Comparison of ENCODE assay signal across 1 cellular context in genomic region chr19:14517840-14518505, GRCh38.
A peak's percentile ranks its signal among the peaks of the same experiment; 100 is the strongest.
TF ChIP-seq lines count a peak whose summit lies in the region.

Gene DNAJB1, minus strand, starts transcription at chr19:14518397. Its CDS starts 48 bp downstream, at chr19:14518349.

TF ChIP-seq in HEK293, 187 proteins besides CTCF, POLR2A, EP300 and RAD21 (continued from another document and continues in another):
- no peak for TF ChIP-seq ZNF518A (tag by site-specific recombination; conservative IDR thresholded peaks at IDR 0.05; ENCODE audit: low read depth)
- TF ChIP-seq TRIM28 (IDR thresholded peaks at IDR 0.05; ENCODE audit: borderline replicate concordance, low read length) = no peak
- peak; percentile 84 for TF ChIP-seq ZNF324 (tag by site-specific recombination; IDR thresholded peaks at IDR 0.05)
- no peak for TF ChIP-seq ZNF292 (tag by site-specific recombination; IDR thresholded peaks at IDR 0.05; ENCODE audit: borderline replicate concordance, low read depth)
- TF ChIP-seq ZNF530 (tag by site-specific recombination; IDR thresholded peaks at IDR 0.05; ENCODE audit: low read depth) = no peak
- TF ChIP-seq ZBTB26 (tag by site-specific recombination; optimal IDR thresholded peaks at IDR 0.05) = peak; percentile 79
- TF ChIP-seq ELK4 (IDR thresholded peaks at IDR 0.05; ENCODE audit: borderline replicate concordance, low read depth, low read length) = 0 out of 2 replicates have a peak, but pooled peaks have one; percentile 64
- no peak for TF ChIP-seq ZNF623 (tag by site-specific recombination; IDR thresholded peaks at IDR 0.05)
- peak; percentile 23; the same call in 1 of the 2 replicates for TF ChIP-seq ZSCAN16 (tag by site-specific recombination; IDR thresholded peaks at IDR 0.05)
- peak; percentile 78 for TF ChIP-seq GLIS2 (tag by site-specific recombination; IDR thresholded peaks at IDR 0.05)
- peak; percentile 61 for TF ChIP-seq PATZ1 (tag by site-specific recombination; IDR thresholded peaks at IDR 0.05)
- TF ChIP-seq GLIS1 (tag by site-specific recombination; IDR thresholded peaks at IDR 0.05) = peak; percentile 84
- TF ChIP-seq ZNF302 (tag by site-specific recombination; IDR thresholded peaks at IDR 0.05; ENCODE audit: low read depth) = no peak
- TF ChIP-seq ZNF174 (tag by site-specific recombination; IDR thresholded peaks at IDR 0.05) = no peak
- TF ChIP-seq ZNF19 (tag by site-specific recombination; IDR thresholded peaks at IDR 0.05; ENCODE audit: low read depth) = no peak
- 0 out of 2 replicates have a peak, but pooled peaks have one; percentile 15 for TF ChIP-seq PRDM4 (tag by site-specific recombination; IDR thresholded peaks at IDR 0.05)
- TF ChIP-seq ZNF473 (tag by site-specific recombination; IDR thresholded peaks at IDR 0.05) = no peak
- TF ChIP-seq ZBTB6 (tag by site-specific recombination; IDR thresholded peaks at IDR 0.05) = peak; percentile 74
- no peak for TF ChIP-seq HIC1 (tag by site-specific recombination; IDR thresholded peaks at IDR 0.05)
- TF ChIP-seq ATF2 (tag by site-specific recombination; IDR thresholded peaks at IDR 0.05; ENCODE audit: low read depth) = no peak
- TF ChIP-seq ZNF221 (tag by site-specific recombination; IDR thresholded peaks at IDR 0.05; ENCODE audit: borderline replicate concordance) = no peak
- no peak for TF ChIP-seq ZNF223 (tag by site-specific recombination; IDR thresholded peaks at IDR 0.05)
- peak; percentile 63; the same call in 1 of the 2 replicates for TF ChIP-seq ZNF394 (tag by site-specific recombination; IDR thresholded peaks at IDR 0.05; ENCODE audit: borderline replicate concordance)
- TF ChIP-seq ZNF558 (tag by site-specific recombination; IDR thresholded peaks at IDR 0.05) = no peak
- no peak for TF ChIP-seq ZNF555 (tag by site-specific recombination; conservative IDR thresholded peaks at IDR 0.05)
- TF ChIP-seq ZNF354C (tag by site-specific recombination; IDR thresholded peaks at IDR 0.05; ENCODE audit: borderline replicate concordance, low read depth) = no peak
- TF ChIP-seq BCL6B (tag by site-specific recombination; IDR thresholded peaks at IDR 0.05) = no peak
- no peak for TF ChIP-seq ZNF184 (tag by site-specific recombination; IDR thresholded peaks at IDR 0.05)
- TF ChIP-seq ZNF621 (tag by site-specific recombination; IDR thresholded peaks at IDR 0.05) = no peak
- peak; percentile 13; the same call in 1 of the 2 replicates for TF ChIP-seq ZBTB44 (tag by site-specific recombination; IDR thresholded peaks at IDR 0.05)
- TF ChIP-seq ZNF341 (tag by site-specific recombination; IDR thresholded peaks at IDR 0.05; ENCODE audit: low read depth) = no peak; the same call in 1 of the 2 replicates
- peak; percentile 8; the same call in 1 of the 2 replicates for TF ChIP-seq ZNF660 (tag by site-specific recombination; IDR thresholded peaks at IDR 0.05)
- no peak for TF ChIP-seq ZNF549 (tag by site-specific recombination; IDR thresholded peaks at IDR 0.05)
- peak; percentile 83 for TF ChIP-seq KLF16 (tag by site-specific recombination; IDR thresholded peaks at IDR 0.05)
- no peak for TF ChIP-seq ZNF10 (tag by site-specific recombination; IDR thresholded peaks at IDR 0.05)
- TF ChIP-seq ZNF670 (tag by site-specific recombination; IDR thresholded peaks at IDR 0.05; ENCODE audit: low read depth) = no peak
- no peak for TF ChIP-seq ZNF585B (tag by site-specific recombination; IDR thresholded peaks at IDR 0.05)
- no peak for TF ChIP-seq GLI2 (tag by site-specific recombination; IDR thresholded peaks at IDR 0.05; ENCODE audit: borderline replicate concordance, low read depth)
- TF ChIP-seq HOXA7 (CRISPR knock-in tag; IDR thresholded peaks at IDR 0.05; ENCODE audit: borderline replicate concordance) = no peak
- TF ChIP-seq ZBTB1 (tag by site-specific recombination; IDR thresholded peaks at IDR 0.05) = no peak
